In genomic region chr16:87741700-87742415, GRCh38 we compare ENCODE assay signal across 15 cellular contexts. TPM values are rescaled to one million over a fixed set of nuclear protein-coding genes. Genes with fewer than 3 reads are reported as not detected.
DNase-seq lines count a peak whose midpoint lies in the region; ATAC-seq and TF ChIP-seq lines count a peak whose summit lies in the region.
"Had no signal": no experiment of that assay in that cellular context is flagged by ENCODE, and none has a peak within 500 bp of the region (broad histone marks: within the 10 kb centered on the region; RNA-seq: fewer than 3 reads in every experiment).

No MANE protein-coding gene starts in this region.

- no peaks in the 10 kb centered on the region for H3K27me3 Mint-ChIP-seq in activated T-cell treated with anti-CD3 and anti-CD28 coated beads, Interleukin-2, amount 50 U/mL, for 24 hours
- no peaks in the 10 kb centered on the region for H3K27me3 Mint-ChIP-seq in activated T-cell treated with anti-CD3 and anti-CD28 coated beads, Interleukin-2, amount 50 U/mL, for 4 hours (ENCODE audit: low read depth)
- H3K27me3 Mint-ChIP-seq in T-cell (no peaks in the 10 kb centered on the region), immature natural killer cell (ENCODE audit: low read depth in 3 of 3) (peaks cover 4 to 11% (median 5%) of the 10 kb centered on the region in 3 donors)

- H3K9me3 ChIP-seq in A673 (ENCODE audit: low read depth, low read length, poor library complexity, severe bottlenecking) (no peaks in the 10 kb centered on the region), tibial artery (no peaks in the 10 kb centered on the region)
- H3K9me3 ChIP-seq: BLaER1 treated with 17β-estradiol and CSF1 and Interleukin-3, amounts not matched to agents 10 nM and 100 nM had no signal

- no peaks in the 10 kb centered on the region for H3K9me3 Mint-ChIP-seq in activated T-cell treated with anti-CD3 and anti-CD28 coated beads, Interleukin-2, amount 50 U/mL, for 24 hours
- no peaks in the 10 kb centered on the region for H3K9me3 Mint-ChIP-seq in activated T-cell treated with anti-CD3 and anti-CD28 coated beads, Interleukin-2, amount 50 U/mL, for 4 hours
- H3K9me3 Mint-ChIP-seq in T-cell (no peaks in the 10 kb centered on the region), immature natural killer cell (no peaks in the 10 kb centered on the region)
- H3K9me3 Mint-ChIP-seq in stimulated activated effector memory CD8-positive, alpha-beta T cell treated with anti-CD3 and anti-CD28 coated beads, Interleukin-12 subunit alpha, Interleukin-12 subunit beta, amount 100 ng/mL, for 72 hours: no peaks in the 10 kb centered on the region

- CTCF ChIA-PET in T-cell (lab: Charles Lee): no interaction called here
- CTCF ChIA-PET in A673 (lab: Charles Lee): no interaction called here

- intact Hi-C loops in A673 (cut with micrococcal nuclease; ENCODE audit: unreplicated experiment): no loop called here
- intact Hi-C loops in tibial artery (cut with DNase I; ENCODE audit: low total_unique reads): no loop called here

- H3K27ac ChIP-seq in A673 (ENCODE audit: low read depth, low read length, poor library complexity, severe bottlenecking): no peak overlapping the region
- no peak overlapping the region for H3K27ac ChIP-seq in tibial artery
- H3K27ac ChIP-seq: BLaER1 treated with 17β-estradiol and CSF1 and Interleukin-3, amounts not matched to agents 10 nM and 100 nM had no signal

- TF ChIP-seq CTCF in A673 (conservative IDR thresholded peaks at IDR 0.05; ENCODE audit: low read depth, low read length) (no peak), tibial artery (IDR thresholded peaks at IDR 0.05) (no peak)

- ATAC-seq in activated T-cell treated with anti-CD3 and anti-CD28 coated beads, Interleukin-2, amount 50 U/mL, for 4 hours: no peak
- no peak for ATAC-seq in T-cell (replicated peaks in 1 of 4)
- ATAC-seq in stimulated activated effector memory CD8-positive, alpha-beta T cell treated with anti-CD3 and anti-CD28 coated beads, Interleukin-12 subunit alpha, Interleukin-12 subunit beta, amount 100 ng/mL, for 72 hours: no peak
- ATAC-seq in GM21717 (IDR thresholded peaks at IDR 0.05; ENCODE audit: unreplicated experiment): no peak
- ATAC-seq: HCT116 had no signal

- H3K4me1 ChIP-seq in A673 (ENCODE audit: insufficient read depth, low read length, poor library complexity, severe bottlenecking) (peaks cover 6% of the 10 kb centered on the region), tibial artery (no peaks in the 10 kb centered on the region)
- H3K4me1 ChIP-seq: BLaER1 treated with 17β-estradiol and CSF1 and Interleukin-3, amounts not matched to agents 10 nM and 100 nM had no signal

- DNase-seq in activated T-cell treated with anti-CD3 and anti-CD28 coated beads, Interleukin-2, amount 50 U/mL, for 24 hours: no peak
- DNase-seq in activated T-cell treated with anti-CD3 and anti-CD28 coated beads, Interleukin-2, amount 50 U/mL, for 4 hours: no peak
- DNase-seq in T-cell: no peak
- peak in 2 of 3 donors; percentile 36 to 58 for DNase-seq in immature natural killer cell
- DNase-seq in stimulated activated effector memory CD8-positive, alpha-beta T cell treated with anti-CD3 and anti-CD28 coated beads, Interleukin-12 subunit alpha, Interleukin-12 subunit beta, amount 100 ng/mL, for 72 hours (ENCODE audit: low spot score in 2 of 2): no peak
- no peak for DNase-seq in A673 (ENCODE audit: low spot score)
- DNase-seq in tibial artery: no peak
- DNase-seq: 8988T, GF-D8, NCI-H187 treated with DMSO at 0.1 percent for 48 hours, NCI-H526 treated with DMSO at 0.1 percent for 48 hours had no signal

- BruUV-seq in A673 (replicated peaks; lab: Mats Ljungman, UMichigan): no TSS peak

- no peak overlapping the region for H3K4me3 Mint-ChIP-seq in activated T-cell treated with anti-CD3 and anti-CD28 coated beads, Interleukin-2, amount 50 U/mL, for 24 hours
- H3K4me3 Mint-ChIP-seq in activated T-cell treated with anti-CD3 and anti-CD28 coated beads, Interleukin-2, amount 50 U/mL, for 4 hours: no peak overlapping the region
- H3K4me3 Mint-ChIP-seq in T-cell (no peak overlapping the region), immature natural killer cell (peak overlapping the region; percentile 20 to 85 (median 63))
- H3K4me3 Mint-ChIP-seq in stimulated activated effector memory CD8-positive, alpha-beta T cell treated with anti-CD3 and anti-CD28 coated beads, Interleukin-12 subunit alpha, Interleukin-12 subunit beta, amount 100 ng/mL, for 72 hours: no peak overlapping the region

- H3K4me3 ChIP-seq in A673 (ENCODE audit: low read depth, low read length, poor library complexity, severe bottlenecking): no peak overlapping the region
- H3K4me3 ChIP-seq in tibial artery: no peak overlapping the region
- H3K4me3 ChIP-seq: BLaER1 treated with 17β-estradiol and CSF1 and Interleukin-3, amounts not matched to agents 10 nM and 100 nM; GM23248 had no signal

- H3K4me1 Mint-ChIP-seq in activated T-cell treated with anti-CD3 and anti-CD28 coated beads, Interleukin-2, amount 50 U/mL, for 24 hours (ENCODE audit: low read depth): peaks cover 8% of the 10 kb centered on the region
- peaks cover 7% of the 10 kb centered on the region for H3K4me1 Mint-ChIP-seq in activated T-cell treated with anti-CD3 and anti-CD28 coated beads, Interleukin-2, amount 50 U/mL, for 4 hours (ENCODE audit: low read depth)
- H3K4me1 Mint-ChIP-seq in T-cell (peaks cover 10 to 20% (median 18%) of the 10 kb centered on the region in 3 donors), immature natural killer cell (peaks cover 27 to 42% of the 10 kb centered on the region in 2 donors)
- H3K4me1 Mint-ChIP-seq in stimulated activated effector memory CD8-positive, alpha-beta T cell treated with anti-CD3 and anti-CD28 coated beads, Interleukin-12 subunit alpha, Interleukin-12 subunit beta, amount 100 ng/mL, for 72 hours: peaks cover 35% of the 10 kb centered on the region

- POLR2A ChIA-PET in T-cell (lab: Charles Lee): no interaction called here
- POLR2A ChIA-PET in A673 (lab: Charles Lee; ENCODE audit: low non-redundant PET): no interaction called here

- H3K27me3 ChIP-seq in A673 (replicated peaks; ENCODE audit: insufficient read depth, low read depth, low read length, poor library complexity) (no peaks in the 10 kb centered on the region), tibial artery (no peaks in the 10 kb centered on the region)
- H3K27me3 ChIP-seq: BLaER1 treated with 17β-estradiol and CSF1 and Interleukin-3, amounts not matched to agents 10 nM and 100 nM had no signal

- H3K27ac Mint-ChIP-seq in activated T-cell treated with anti-CD3 and anti-CD28 coated beads, Interleukin-2, amount 50 U/mL, for 24 hours: peak overlapping the region; percentile 57
- H3K27ac Mint-ChIP-seq in T-cell (peak overlapping the region; percentile 11 to 24), immature natural killer cell (peak overlapping the region in 5 of 6 donors; percentile 77 to 98 (median 86))
- peak overlapping the region; percentile 83 for H3K27ac Mint-ChIP-seq in stimulated activated effector memory CD8-positive, alpha-beta T cell treated with anti-CD3 and anti-CD28 coated beads, Interleukin-12 subunit alpha, Interleukin-12 subunit beta, amount 100 ng/mL, for 72 hours

- peaks cover 22% of the 10 kb centered on the region for H3K36me3 ChIP-seq in A673 (ENCODE audit: insufficient read depth, low read length, poor library complexity, severe bottlenecking)
- H3K36me3 ChIP-seq in tibial artery: peaks cover 6 to 73% (median 31%) of the 10 kb centered on the region in 3 donors

- peaks cover 62% of the 10 kb centered on the region for H3K36me3 Mint-ChIP-seq in activated T-cell treated with anti-CD3 and anti-CD28 coated beads, Interleukin-2, amount 50 U/mL, for 24 hours (ENCODE audit: low read depth)
- H3K36me3 Mint-ChIP-seq in activated T-cell treated with anti-CD3 and anti-CD28 coated beads, Interleukin-2, amount 50 U/mL, for 4 hours (ENCODE audit: insufficient read depth): peaks cover 29% of the 10 kb centered on the region
- H3K36me3 Mint-ChIP-seq in T-cell (peaks cover 36% of the 10 kb centered on the region), immature natural killer cell (peaks cover 18 to 33% (median 20%) of the 10 kb centered on the region in 3 donors)
- peaks cover 58% of the 10 kb centered on the region for H3K36me3 Mint-ChIP-seq in stimulated activated effector memory CD8-positive, alpha-beta T cell treated with anti-CD3 and anti-CD28 coated beads, Interleukin-12 subunit alpha, Interleukin-12 subunit beta, amount 100 ng/mL, for 72 hours

RNA-seq across cellular contexts. Expression of gene KLHDC4, which starts 23.9 kb away (rescaled TPM):
- 10 to 100 TPM; 71.6 to 78.1 (median 76.0) TPM for total RNA-seq in activated T-cell treated with anti-CD3 and anti-CD28 coated beads, Interleukin-2, amount 50 U/mL, for 4 hours
- total RNA-seq in T-cell (100 to 1,000 TPM; 104 to 136 (median 116) TPM), A673 (2021) (83.3 and 86.6 TPM in 2 replicates)
- polyA plus RNA-seq in immature natural killer cell: 10 to 100 TPM; 52.0 to 70.0 (median 61.0) TPM

Comparison
In these comparisons a context has a peak if more than half of its experiments do, and no peak if none do; other contexts are left out.
1. DNase-seq: peak in immature natural killer cell (2 of 3); none in activated T-cell treated with anti-CD3 and anti-CD28 coated beads, Interleukin-2, amount 50 U/mL, for 24 hours (single experiment), activated T-cell treated with anti-CD3 and anti-CD28 coated beads, Interleukin-2, amount 50 U/mL, for 4 hours (single experiment), T-cell (0 of 34), stimulated activated effector memory CD8-positive, alpha-beta T cell treated with anti-CD3 and anti-CD28 coated beads, Interleukin-12 subunit alpha, Interleukin-12 subunit beta, amount 100 ng/mL, for 72 hours (0 of 2), A673 (single experiment) and tibial artery (0 of 2).
2. H3K27ac Mint-ChIP-seq: peak in every context shown above with its lines; median percentile 86 in immature natural killer cell; 83 in stimulated activated effector memory CD8-positive, alpha-beta T cell treated with anti-CD3 and anti-CD28 coated beads, Interleukin-12 subunit alpha, Interleukin-12 subunit beta, amount 100 ng/mL, for 72 hours; 57 in activated T-cell treated with anti-CD3 and anti-CD28 coated beads, Interleukin-2, amount 50 U/mL, for 24 hours; 18 in T-cell.
3. H3K4me3 Mint-ChIP-seq: peak in immature natural killer cell (5 of 5); none in activated T-cell treated with anti-CD3 and anti-CD28 coated beads, Interleukin-2, amount 50 U/mL, for 24 hours (single experiment), activated T-cell treated with anti-CD3 and anti-CD28 coated beads, Interleukin-2, amount 50 U/mL, for 4 hours (single experiment), T-cell (0 of 3) and stimulated activated effector memory CD8-positive, alpha-beta T cell treated with anti-CD3 and anti-CD28 coated beads, Interleukin-12 subunit alpha, Interleukin-12 subunit beta, amount 100 ng/mL, for 72 hours (single experiment).